In genomic region chr15:52086001-52086786, GRCh38 we compare ENCODE assay signal across 26 cellular contexts. TPM values are rescaled to one million over a fixed set of nuclear protein-coding genes. Genes with fewer than 3 reads are reported as not detected.
DNase-seq lines count a peak whose midpoint lies in the region; ATAC-seq, FAIRE-seq and TF ChIP-seq lines count a peak whose summit lies in the region.
"Had no signal": no experiment of that assay in that cellular context is flagged by ENCODE, and none has a peak within 500 bp of the region (broad histone marks: within the 10 kb centered on the region; RNA-seq: fewer than 3 reads in every experiment).

No MANE protein-coding gene starts in this region.

- peaks cover 17% of the 10 kb centered on the region for H3K9me3 ChIP-seq in endodermal cell (ENCODE audit: control insufficient read depth, low read length)
- H3K9me3 ChIP-seq in MM.1S (replicated peaks; ENCODE audit: insufficient read depth, low read length), result no peaks in the 10 kb centered on the region
- H3K9me3 ChIP-seq in small intestine (ENCODE audit: control insufficient read depth, low read depth), result peaks cover 1% of the 10 kb centered on the region
- H3K9me3 ChIP-seq: BE2C had no signal

- H3K36me3 ChIP-seq in endodermal cell (ENCODE audit: control insufficient read depth, insufficient read depth, low read length), result no peaks in the 10 kb centered on the region
- no peaks in the 10 kb centered on the region for H3K36me3 ChIP-seq in MM.1S (replicated peaks; ENCODE audit: insufficient read depth, low read length)
- H3K36me3 ChIP-seq in small intestine (ENCODE audit: control insufficient read depth in 2 of 2, insufficient read depth in 2 of 2, low read length in 2 of 2), result no peaks in the 10 kb centered on the region
- H3K36me3 ChIP-seq: BE2C had no signal

- peaks cover 2% of the 10 kb centered on the region for H3K36me3 Mint-ChIP-seq in endodermal cell (ENCODE audit: low read depth)

- no peak overlapping the region for H3K4me2 ChIP-seq in MM.1S (ENCODE audit: low read depth, low read length)
- H3K4me2 ChIP-seq: PC-9 had no signal

- no peak overlapping the region for H3K4me3 Mint-ChIP-seq in endodermal cell
- H3K4me3 Mint-ChIP-seq: CD4-positive, CD25-positive, alpha-beta regulatory T cell; HFFc6 had no signal

- no peak overlapping the region for H3K27ac Mint-ChIP-seq in endodermal cell
- H3K27ac Mint-ChIP-seq: CD4-positive, CD25-positive, alpha-beta regulatory T cell; HFFc6 had no signal

- no peak overlapping the region for H3K4me3 ChIP-seq in endodermal cell (ENCODE audit: low read length)
- H3K4me3 ChIP-seq in MM.1S (ENCODE audit: low read length), result no peak overlapping the region
- H3K4me3 ChIP-seq in small intestine (ENCODE audit: low read depth in 1 of 2, low read length in 2 of 2), result no peak overlapping the region
- H3K4me3 ChIP-seq: PC-9 had no signal

- 0 out of 2 replicates have a peak overlapping the region, but pooled peaks have one; percentile 26 for H3K27ac ChIP-seq in RWPE1
- no peak overlapping the region for H3K27ac ChIP-seq in endodermal cell (ENCODE audit: low read depth, low read length)
- no peak overlapping the region for H3K27ac ChIP-seq in MM.1S (ENCODE audit: low read length)
- H3K27ac ChIP-seq in small intestine (ENCODE audit: low read depth in 1 of 2, low read length in 1 of 2), result no peak overlapping the region
- H3K27ac ChIP-seq: PC-9 had no signal

- no peaks in the 10 kb centered on the region for H3K79me2 ChIP-seq in MM.1S (ENCODE audit: low read length)

- H4K20me1 ChIP-seq in MM.1S (ENCODE audit: insufficient read depth, low read length), result no peaks in the 10 kb centered on the region

- 89 to 94% methylated on average over 2 to 3 of the region's 5 CpGs for WGBS in endodermal cell (ENCODE audit: insufficient coverage in 1 of 2, insufficient read length in 1 of 2), 2 experiments
- 85 to 89% (median 87%) methylated on average over 5 of the region's 5 CpGs for WGBS in small intestine, 3 donors

- no peaks in the 10 kb centered on the region for H3K9me2 ChIP-seq in MM.1S (replicated peaks; ENCODE audit: insufficient read depth, low read length)

- H3K9ac ChIP-seq in endodermal cell (ENCODE audit: extremely low read depth, low read length, poor library complexity, severe bottlenecking) (no peak overlapping the region), MM.1S (ENCODE audit: low read length) (no peak overlapping the region)

- FAIRE-seq in GM12891 (lab: Jason Lieb, UNC) (no peak), small intestine (lab: Jason Lieb, UNC) (no peak)
- FAIRE-seq: GM12892, GM19239 had no signal

- H3K4me1 ChIP-seq in endodermal cell (ENCODE audit: control insufficient read depth, insufficient read depth, low read length), result no peaks in the 10 kb centered on the region
- peaks cover 19% of the 10 kb centered on the region for H3K4me1 ChIP-seq in MM.1S (ENCODE audit: low read length)
- H3K4me1 ChIP-seq in small intestine (ENCODE audit: control insufficient read depth in 2 of 2, insufficient read depth in 1 of 2, low read depth in 1 of 2, low read length in 1 of 2), result peaks cover 0 to 3% of the 10 kb centered on the region in 2 donors
- H3K4me1 ChIP-seq: BE2C had no signal

- H3K4me1 Mint-ChIP-seq in endodermal cell, result no peaks in the 10 kb centered on the region
- H3K4me1 Mint-ChIP-seq: CD4-positive, CD25-positive, alpha-beta regulatory T cell had no signal

- DNase-seq in GM12891 (ENCODE audit: insufficient read length, low spot score) (no peak), MV-4-11 (lab: John Stamatoyannopoulos, UW) (peak; percentile 96), RWPE1 (ENCODE audit: low spot score) (no peak), endodermal cell (peak; percentile 17), MM.1S (no peak), small intestine (no peak)
- DNase-seq: BE2C; CD4-positive, CD25-positive, alpha-beta regulatory T cell; DMS79; H7; HFFc6; Karpas-422; NCI-H1105; NCI-H2029 treated with DMSO at 0.1 percent for 48 hours; NCI-H345; NCI-H524; PC-9; RPMI8226; SHP77 treated with DMSO at 0.1 percent for 48 hours had no signal

- H2AFZ ChIP-seq in MM.1S (ENCODE audit: low read length), result no peak overlapping the region
- H2AFZ ChIP-seq: PC-9 had no signal

- TF ChIP-seq POLR2A in GM12891 (IDR thresholded peaks at IDR 0.05; ENCODE audit: low read depth, low read length), result no peak

- no peak for ATAC-seq in GM18519 (IDR thresholded peaks at IDR 0.05; ENCODE audit: low FRiP score, unreplicated experiment)
- ATAC-seq: SK-N-SH treated with all-trans-retinoic acid at 6 μM for 48 hours had no signal

- CTCF ChIA-PET in RWPE1 (lab: Yijun Ruan, JAX), result interaction anchor here (0.6 kb wide), 1 partner anchor 20 kb away, joined by 3 read pairs; no protein-coding TSS in a partner anchor

- H3F3A ChIP-seq in MM.1S (ENCODE audit: insufficient read depth, low read length), result peaks cover 9% of the 10 kb centered on the region; the same call in 1 of the 2 replicates

- H3K9me3 Mint-ChIP-seq in endodermal cell, result peaks cover 15% of the 10 kb centered on the region

- no peaks in the 10 kb centered on the region for H3K27me3 Mint-ChIP-seq in endodermal cell (ENCODE audit: insufficient read depth)
- H3K27me3 Mint-ChIP-seq: CD4-positive, CD25-positive, alpha-beta regulatory T cell had no signal

- no peak for TF ChIP-seq CTCF in RWPE1 (conservative IDR thresholded peaks at IDR 0.05; ENCODE audit: low read depth)
- no peak for TF ChIP-seq CTCF in endodermal cell (conservative IDR thresholded peaks at IDR 0.05)
- TF ChIP-seq CTCF in MM.1S (IDR thresholded peaks at IDR 0.05; ENCODE audit: low read length), result no peak

- POLR2A ChIA-PET in RWPE1 (lab: Yijun Ruan, JAX; ENCODE audit: low non-redundant PET), result no interaction called here

- H3K27me3 ChIP-seq in endodermal cell (ENCODE audit: control insufficient read depth, insufficient read depth, low read length, poor library complexity, severe bottlenecking), result no peaks in the 10 kb centered on the region
- no peaks in the 10 kb centered on the region for H3K27me3 ChIP-seq in MM.1S (replicated peaks; ENCODE audit: insufficient read depth, low read length)
- no peaks in the 10 kb centered on the region for H3K27me3 ChIP-seq in small intestine (ENCODE audit: control insufficient read depth in 2 of 2, insufficient read depth in 2 of 2, low read length in 2 of 2)
- H3K27me3 ChIP-seq: BE2C had no signal

TF ChIP-seq in GM12891, 5 proteins besides CTCF, POLR2A, EP300 and RAD21:
- TF ChIP-seq SPI1 (IDR thresholded peaks at IDR 0.05; ENCODE audit: low read depth, low read length) (0 out of 2 replicates have a peak, but pooled peaks have one; percentile 6), TAF1 (IDR thresholded peaks at IDR 0.05; ENCODE audit: low read depth, low read length) (no peak)

RNA-seq across cellular contexts. Expression of gene BCL2L10, which starts 26.4 kb away (rescaled TPM):
- 21.4 TPM for polyA plus RNA-seq in GM12891 (2012; ENCODE audit: low read depth, missing spikeins)
- 1 to 10 TPM in 1 of 2 donors, not detected in 1; 1.5 TPM for total RNA-seq in endodermal cell
- not detected for polyA plus RNA-seq in endodermal cell (2013, experiment 1 of 2)
- 0.29 TPM for polyA plus RNA-seq in endodermal cell (2013, experiment 2 of 2)
- polyA plus RNA-seq in small intestine, result 1 to 10 TPM; 3.2 to 5.6 (median 3.8) TPM
- total RNA-seq: A673; H7; M059J; T-helper 1 cell treated with Interleukin-12 subunit alpha and Interleukin-12 subunit beta and Interleukin-4 antibody, amounts not matched to agents 30 ng/mL and 1 ng/mL, for 36 hours had no signal

Comparison
In these comparisons a context has a peak if more than half of its experiments do, and no peak if none do; other contexts are left out.
1. DNase-seq: peak in MV-4-11 (single experiment) and endodermal cell (single experiment); none in GM12891 (single experiment), RWPE1 (single experiment), MM.1S (single experiment) and small intestine (single experiment).